28 cellular contexts compared by ENCODE assay signal in the genomic region with DNA sequence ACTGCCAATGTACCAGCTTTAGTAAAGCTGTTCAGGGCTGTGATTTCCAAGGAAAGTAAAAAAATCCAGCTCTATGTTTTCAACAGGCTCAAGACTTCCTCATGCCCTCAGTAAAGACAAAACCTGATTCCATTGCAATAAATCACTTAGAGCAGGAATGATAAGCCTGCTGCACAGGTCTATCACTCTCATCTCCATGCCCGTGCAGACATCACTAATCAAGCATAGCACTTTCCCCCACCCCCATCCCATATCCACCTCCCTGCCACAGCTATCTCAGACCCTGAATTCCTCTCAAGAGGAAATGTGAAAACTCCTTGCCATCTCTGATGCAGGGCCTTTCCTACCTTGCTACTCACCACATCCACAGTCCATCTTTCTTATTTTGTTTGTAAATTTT.
"Had no signal": no experiment of that assay in that cellular context is flagged by ENCODE, and none has a peak within 500 bp of the region (broad histone marks: within the 10 kb centered on the region; RNA-seq: fewer than 3 reads in every experiment).

No MANE protein-coding gene starts in this region.

- H3K4me3 ChIP-seq: colonic mucosa, esophagus squamous epithelium, heart right ventricle, lower lobe of right lung, mucosa of descending colon, ovary, psoas muscle, sigmoid colon, stomach, thyroid gland had no signal

- H3K9me3 Mint-ChIP-seq: effector memory CD8-positive, alpha-beta T cell; stimulated activated effector memory CD8-positive, alpha-beta T cell treated with anti-CD3 and anti-CD28 coated beads, Interleukin-12 subunit alpha, Interleukin-12 subunit beta, amount 100 ng/mL, for 72 hours had no signal

- H3K27ac ChIP-seq: colonic mucosa, esophagus squamous epithelium, heart right ventricle, lower lobe of right lung, ovary, psoas muscle, sigmoid colon, stomach, thyroid gland had no signal

- H3K27me3 Mint-ChIP-seq: effector memory CD8-positive, alpha-beta T cell; naive B cell; type B pancreatic cell had no signal

- H3K9me3 ChIP-seq: colonic mucosa, mucosa of descending colon, ovary, thyroid gland had no signal

- H3K4me1 Mint-ChIP-seq: mesothelial cell of epicardium; naive B cell; stimulated activated effector memory CD8-positive, alpha-beta T cell treated with anti-CD3 and anti-CD28 coated beads, Interleukin-12 subunit alpha, Interleukin-12 subunit beta, amount 100 ng/mL, for 72 hours had no signal

- H3K36me3 Mint-ChIP-seq: mesothelial cell of epicardium; naive B cell; natural killer cell treated with Interleukin-12 subunit alpha and Interleukin-12 subunit beta and Interleukin-15 and Interleukin-18, amount 100 ng/mL, for 72 hours; stimulated activated effector memory CD8-positive, alpha-beta T cell treated with anti-CD3 and anti-CD28 coated beads, Interleukin-12 subunit alpha, Interleukin-12 subunit beta, amount 100 ng/mL, for 72 hours had no signal

- H3K4me1 ChIP-seq: colonic mucosa, esophagus squamous epithelium, heart right ventricle, lower lobe of right lung, psoas muscle, sigmoid colon, stomach, thyroid gland had no signal

- H3K36me3 ChIP-seq: colonic mucosa, esophagus squamous epithelium, heart right ventricle, lower lobe of right lung, ovary, sigmoid colon, stomach, thyroid gland had no signal

- H3K27me3 ChIP-seq: colonic mucosa, esophagus squamous epithelium, ovary, sigmoid colon, stomach, thyroid gland had no signal

- H3K27ac Mint-ChIP-seq: effector memory CD8-positive, alpha-beta T cell; mesothelial cell of epicardium; naive B cell; natural killer cell treated with Interleukin-12 subunit alpha and Interleukin-12 subunit beta and Interleukin-15 and Interleukin-18, amount 100 ng/mL, for 72 hours; stimulated activated effector memory CD8-positive, alpha-beta T cell treated with anti-CD3 and anti-CD28 coated beads, Interleukin-12 subunit alpha, Interleukin-12 subunit beta, amount 100 ng/mL, for 72 hours; type B pancreatic cell had no signal

- DNase-seq: colonic mucosa; effector memory CD8-positive, alpha-beta T cell; erythroblast; esophagus squamous epithelium; foreskin melanocyte; glutamatergic neuron; heart right ventricle; hippocampal formation; left colon; left ventricle myocardium superior; lower lobe of right lung; mucosa of descending colon; naive B cell; occipital lobe; ovary; posterior cingulate gyrus; psoas muscle; right cardiac atrium; sigmoid colon; stimulated activated CD4-positive, alpha-beta T cell treated with anti-CD3 and anti-CD28 coated beads, Interleukin-2, amount 100 ng/mL, for 24 hours; stimulated activated CD4-positive, alpha-beta T cell treated with anti-CD3 and anti-CD28 coated beads, Interleukin-4, amount 100 ng/mL, for 24 hours; stimulated activated naive CD4-positive, alpha-beta T cell treated with Interleukin-2 at 50 U/mL for 16 hours; stomach; thyroid gland had no signal

- H3K4me3 Mint-ChIP-seq: effector memory CD8-positive, alpha-beta T cell; mesothelial cell of epicardium; naive B cell; natural killer cell treated with Interleukin-12 subunit alpha and Interleukin-12 subunit beta and Interleukin-15 and Interleukin-18, amount 100 ng/mL, for 72 hours; stimulated activated effector memory CD8-positive, alpha-beta T cell treated with anti-CD3 and anti-CD28 coated beads, Interleukin-12 subunit alpha, Interleukin-12 subunit beta, amount 100 ng/mL, for 72 hours; type B pancreatic cell had no signal
